ENCODE assay signal across 3 cellular contexts in genomic region chr1:37442644-37443043, GRCh38.
A peak's percentile ranks its signal among the peaks of the same experiment; 100 is the strongest.
TF ChIP-seq lines count a peak whose summit lies in the region.

No MANE protein-coding gene starts in this region.

TF ChIP-seq in A549, 52 proteins besides CTCF, POLR2A, EP300 and RAD21:
- no peak for TF ChIP-seq CBX8 (IDR thresholded peaks at IDR 0.05)
- TF ChIP-seq NPAS2 (CRISPR knock-in tag; IDR thresholded peaks at IDR 0.05; ENCODE audit: borderline replicate concordance): no peak
- TF ChIP-seq JUN (IDR thresholded peaks at IDR 0.05): no peak
- no peak for TF ChIP-seq FOSB (CRISPR knock-in tag; IDR thresholded peaks at IDR 0.05)
- TF ChIP-seq HMGXB4 (CRISPR knock-in tag; IDR thresholded peaks at IDR 0.05; ENCODE audit: borderline replicate concordance): no peak
- TF ChIP-seq POLR2AphosphoS2 (conservative IDR thresholded peaks at IDR 0.05; ENCODE audit: low read length): no peak
- no peak for TF ChIP-seq ZFP36 (IDR thresholded peaks at IDR 0.05; ENCODE audit: borderline replicate concordance, partially characterized antibody)
- TF ChIP-seq HOXA7 (CRISPR knock-in tag; IDR thresholded peaks at IDR 0.05): no peak
- TF ChIP-seq RARB (CRISPR knock-in tag; IDR thresholded peaks at IDR 0.05): no peak

TF ChIP-seq in K562, 482 proteins besides CTCF, POLR2A, EP300 and RAD21:
- 0 out of 2 replicates have a peak, but pooled peaks have one; percentile 57 for TF ChIP-seq THRB (CRISPR knock-in tag; conservative IDR thresholded peaks at IDR 0.05)
- TF ChIP-seq ELF4 (CRISPR knock-in tag; IDR thresholded peaks at IDR 0.05): 0 out of 2 replicates have a peak, but pooled peaks have one; percentile 46
- peak; percentile 92; the same call in 1 of the 2 replicates for TF ChIP-seq HBP1 (CRISPR knock-in tag; IDR thresholded peaks at IDR 0.05)
- peak; percentile 69; the same call in 1 of the 2 replicates for TF ChIP-seq LARP7 (IDR thresholded peaks at IDR 0.05)
- TF ChIP-seq ZBTB26 (CRISPR knock-in tag; IDR thresholded peaks at IDR 0.05): peak; percentile 72; the same call in 1 of the 2 replicates
- TF ChIP-seq PBX2 (CRISPR knock-in tag; IDR thresholded peaks at IDR 0.05; ENCODE audit: low read depth): no peak
- no peak for TF ChIP-seq PBX2 (tag; conservative IDR thresholded peaks at IDR 0.05; ENCODE audit: low read depth)
- TF ChIP-seq NR1H2 (CRISPR knock-in tag; IDR thresholded peaks at IDR 0.05): no peak
- TF ChIP-seq TRIM25 (IDR thresholded peaks at IDR 0.05; ENCODE audit: borderline replicate concordance): peak; percentile 35; the same call in 1 of the 2 replicates

TF ChIP-seq in endothelial cell of umbilical vein, 7 proteins besides CTCF, POLR2A, EP300 and RAD21:
- TF ChIP-seq JUN (IDR thresholded peaks at IDR 0.05; ENCODE audit: borderline replicate concordance, insufficient read depth, insufficient read length, low read depth): no peak
